In the genomic region with DNA sequence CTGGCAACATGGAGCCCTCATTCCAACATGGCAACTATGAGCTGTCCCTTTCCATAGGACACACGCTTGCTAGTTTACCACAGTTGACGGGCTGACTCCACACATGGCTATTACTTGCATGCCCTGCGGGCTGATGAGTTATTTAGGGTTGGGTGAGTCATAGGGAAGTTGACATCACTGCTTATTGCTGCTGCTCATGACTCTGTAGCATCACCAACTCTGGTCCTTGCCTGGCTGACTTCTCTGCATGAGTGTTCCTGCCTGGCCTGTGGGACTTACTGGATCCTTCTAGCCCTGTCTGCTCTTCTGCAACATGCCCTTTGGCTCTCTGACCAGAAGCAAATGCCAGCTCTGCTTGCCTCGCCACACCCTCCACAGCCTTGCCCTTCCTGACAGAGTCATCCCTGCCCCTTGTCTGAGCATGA, we compare ENCODE assay signal across 8 cellular contexts.
DNase-seq lines count a peak whose midpoint lies in the region; ATAC-seq and TF ChIP-seq lines count a peak whose summit lies in the region.

No MANE protein-coding gene starts in this region.

- peaks cover 0 to 51% of the 10 kb centered on the region in 2 donors for H3K36me3 ChIP-seq in adrenal gland (replicated peaks in 1 of 2)
- peaks cover 19 to 36% of the 10 kb centered on the region in 2 donors for H3K36me3 ChIP-seq in lung (ENCODE audit: control insufficient read depth in 2 of 2, insufficient read depth in 2 of 2, low read length in 2 of 2)

- H3K4me1 ChIP-seq in adrenal gland (replicated peaks in 1 of 2) (peaks cover 0 to 1% of the 10 kb centered on the region in 2 donors), lung (ENCODE audit: control insufficient read depth in 2 of 2, insufficient read depth in 2 of 2, low read length in 2 of 2) (peaks cover 0 to 5% of the 10 kb centered on the region in 2 donors)

- 78 to 86% (median 79%) methylated on average over 4 of the region's 4 CpGs for WGBS in adrenal gland, 4 donors
- 69 to 90% methylated on average over 4 of the region's 4 CpGs for WGBS in lung, 2 donors

- intact Hi-C loops in adrenal gland (cut with DNase I) = no loop called here

- H3K4me1 Mint-ChIP-seq in naive thymus-derived CD8-positive, alpha-beta T cell = no peaks in the 10 kb centered on the region

- POLR2A ChIA-PET in naive thymus-derived CD8-positive, alpha-beta T cell (lab: Charles Lee) = no interaction called here

- no peak overlapping the region for H3K4me3 ChIP-seq in GM12864 (ENCODE audit: low read depth, low read length)
- no peak overlapping the region for H3K4me3 ChIP-seq in adrenal gland
- H3K4me3 ChIP-seq in lung = no peak overlapping the region

- H3K27me3 ChIP-seq in adrenal gland = no peaks in the 10 kb centered on the region
- no peaks in the 10 kb centered on the region for H3K27me3 ChIP-seq in lung (ENCODE audit: control insufficient read depth, insufficient read depth)

- no peak overlapping the region for H3K4me3 Mint-ChIP-seq in naive thymus-derived CD8-positive, alpha-beta T cell

- no peak overlapping the region for H3K27ac Mint-ChIP-seq in naive thymus-derived CD8-positive, alpha-beta T cell

- no peaks in the 10 kb centered on the region for H3K9me3 Mint-ChIP-seq in naive thymus-derived CD8-positive, alpha-beta T cell

- peaks cover 0 to 53% (median 27%) of the 10 kb centered on the region in 3 donors for H3K36me3 Mint-ChIP-seq in naive thymus-derived CD8-positive, alpha-beta T cell

- H3K9me3 ChIP-seq in adrenal gland (replicated peaks in 1 of 3) = no peaks in the 10 kb centered on the region
- no peaks in the 10 kb centered on the region for H3K9me3 ChIP-seq in lung (ENCODE audit: control insufficient read depth in 2 of 2, insufficient read depth in 1 of 2, low read length in 1 of 2)

- ATAC-seq in GM21717 (IDR thresholded peaks at IDR 0.05; ENCODE audit: unreplicated experiment) = peak; percentile 98
- ATAC-seq in lung (ENCODE audit: insufficient read depth, low FRiP score) = peak; percentile 73
- ATAC-seq in naive thymus-derived CD8-positive, alpha-beta T cell = no peak

- peak overlapping the region in 1 of 5 donors; percentile 42 for H3K27ac ChIP-seq in adrenal gland
- peak overlapping the region in 1 of 2 donors; percentile 27 for H3K27ac ChIP-seq in lung (ENCODE audit: low read depth in 1 of 2, low read length in 1 of 2)

- TF ChIP-seq CTCF in GM12864 (IDR thresholded peaks at IDR 0.05; ENCODE audit: low read depth, low read length, missing control alignments) (no peak), adrenal gland (IDR thresholded peaks at IDR 0.05) (no peak), lung (IDR thresholded peaks at IDR 0.05; ENCODE audit: control extremely low read depth, extremely low read depth) (no peak)

- H3K27me3 Mint-ChIP-seq in naive thymus-derived CD8-positive, alpha-beta T cell = no peaks in the 10 kb centered on the region

- DNase-seq in GM12864 (ENCODE audit: low read depth) (peak; percentile 26), HT1080 (ENCODE audit: low read depth) (peak; percentile 99), adrenal gland (peak in 6 of 7 donors; percentile 17 to 70 (median 41)), lung (ENCODE audit: low spot score) (no peak), midbrain (lab: John Stamatoyannopoulos, UW) (no peak), NCI-H1436 treated with DMSO at 0.1 percent for 48 hours (lab: John Stamatoyannopoulos, UW) (no peak)
- DNase-seq in naive thymus-derived CD8-positive, alpha-beta T cell = no peak

- TF ChIP-seq POLR2A in adrenal gland (IDR thresholded peaks at IDR 0.05) = no peak

Comparison
In these comparisons a context has a peak if more than half of its experiments do, and no peak if none do; other contexts are left out.
1. DNase-seq: peak in GM12864 (single experiment), HT1080 (single experiment) and adrenal gland (6 of 7); none in lung (single experiment), naive thymus-derived CD8-positive, alpha-beta T cell (0 of 10), midbrain (single experiment) and NCI-H1436 treated with DMSO at 0.1 percent for 48 hours (single experiment).
2. ATAC-seq: peak in GM21717 (single experiment) and lung (single experiment); none in naive thymus-derived CD8-positive, alpha-beta T cell (0 of 2).